In genomic region chrX:52933976-52934703, GRCh38 we compare ENCODE assay signal across 8 cellular contexts. TPM values are rescaled to one million over a fixed set of nuclear protein-coding genes. Genes with fewer than 3 reads are reported as not detected.
DNase-seq lines count a peak whose midpoint lies in the region; ATAC-seq and TF ChIP-seq lines count a peak whose summit lies in the region.

No MANE protein-coding gene starts in this region.

- H3K27ac Mint-ChIP-seq in HFFc6 = peak overlapping the region; percentile 100

- TF ChIP-seq CTCF in GM10266 (IDR thresholded peaks at IDR 0.05; ENCODE audit: control insufficient read depth, insufficient read depth, low read depth, missing control alignments) (no peak), HFFc6 (IDR thresholded peaks at IDR 0.05) (no peak), VCaP (conservative IDR thresholded peaks at IDR 0.05) (no peak)

- no peaks in the 10 kb centered on the region for H3K9me3 ChIP-seq in right cardiac atrium (ENCODE audit: control insufficient read depth, low read length)

- H3K4me3 ChIP-seq in right cardiac atrium (ENCODE audit: low read length) = peak overlapping the region; percentile 44
- peak overlapping the region; percentile 42 to 56 (median 45) for H3K4me3 ChIP-seq in skin epidermis

- DNase-seq in GM10266 (ENCODE audit: extremely low spot score) (peak; percentile 22), HFFc6 (no peak), right cardiac atrium (no peak), NCI-H510A (lab: John Stamatoyannopoulos, UW) (no peak), foreskin melanocyte (no peak)

- H3K4me1 ChIP-seq in right cardiac atrium (ENCODE audit: control insufficient read depth, insufficient read depth, low read length) = no peaks in the 10 kb centered on the region

- H3K27ac ChIP-seq in VCaP (peak overlapping the region; percentile 65), right cardiac atrium (ENCODE audit: low read length) (peak overlapping the region; percentile 98), skin epidermis (peak overlapping the region in 20 of 21 experiments; percentile 85 to 99 (median 94))

- ATAC-seq in right cardiac atrium (no peak), GM18873 (IDR thresholded peaks at IDR 0.05; ENCODE audit: low FRiP score, unreplicated experiment) (no peak)

- H3K36me3 Mint-ChIP-seq in HFFc6 (ENCODE audit: low read depth) = no peaks in the 10 kb centered on the region

- no peaks in the 10 kb centered on the region for H3K9me3 Mint-ChIP-seq in HFFc6

- H3K27me3 Mint-ChIP-seq in HFFc6 (ENCODE audit: insufficient read depth) = no peaks in the 10 kb centered on the region

- 2% methylated on average over 27 of the region's 27 CpGs for WGBS in right cardiac atrium

- H3K4me3 Mint-ChIP-seq in HFFc6 = peak overlapping the region; percentile 96

- no peaks in the 10 kb centered on the region for H3K27me3 ChIP-seq in right cardiac atrium (ENCODE audit: control insufficient read depth, insufficient read depth)

- H3K4me1 Mint-ChIP-seq in HFFc6 (ENCODE audit: low read depth) = 0 out of 2 replicates have a peak, but pooled peaks cover 5% of the 10 kb centered on the region

- intact Hi-C loops in right cardiac atrium (cut with DNase I) = no loop called here

RNA-seq across cellular contexts. Expression of gene FAM156A, which starts 24.2 kb away (rescaled TPM):
- total RNA-seq in HFFc6 (2021; fragmentation: NEBNext Ultra II Directional; extraction: Animal tissue kit (Norgen Biotek cat#: 25700)) = 10 to 100 TPM; 13.0 to 19.1 (median 16.6) TPM
- 10 to 100 TPM in 3 of 4 donors, 1 to 10 TPM in 1; 9.3 to 17.9 (median 12.9) TPM for total RNA-seq in right cardiac atrium
- 8.2 TPM for polyA plus RNA-seq in right cardiac atrium

RNA-seq across cellular contexts. Expression of gene FAM156B, which starts 37.0 kb away (rescaled TPM):
- total RNA-seq in HFFc6 (2021; fragmentation: NEBNext Ultra II Directional; extraction: Animal tissue kit (Norgen Biotek cat#: 25700)) = 10 to 100 TPM in 5 of 6 experiments, 1 to 10 TPM in 1; 9.7 to 15.4 (median 14.1) TPM
- 10 to 100 TPM; 11.0 to 17.6 (median 15.4) TPM for total RNA-seq in right cardiac atrium
- polyA plus RNA-seq in right cardiac atrium = 18.1 TPM
